ENCODE assay signal across 33 cellular contexts in the genomic region with DNA sequence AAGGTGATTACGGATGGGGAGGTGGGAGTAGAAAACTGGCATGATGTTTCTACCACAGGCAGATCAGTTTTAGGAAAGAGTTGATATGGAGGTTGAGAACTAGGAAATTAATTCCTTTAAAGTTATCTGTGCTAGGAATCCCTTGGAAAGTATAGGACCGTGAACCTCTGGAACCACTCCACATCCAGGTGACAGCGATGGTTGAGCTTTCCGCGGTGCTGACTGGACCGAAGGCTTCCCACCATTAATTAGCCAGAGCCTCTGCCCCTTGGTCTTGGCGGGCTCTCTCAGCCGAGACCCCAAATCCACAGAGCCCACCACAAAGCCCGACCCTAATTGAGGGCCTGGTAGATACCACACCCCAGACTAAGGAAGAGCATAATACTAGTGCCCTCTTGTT.
DNase-seq lines count a peak whose midpoint lies in the region; ATAC-seq and TF ChIP-seq lines count a peak whose summit lies in the region.
"Had no signal": no experiment of that assay in that cellular context is flagged by ENCODE, and none has a peak within 500 bp of the region (broad histone marks: within the 10 kb centered on the region; RNA-seq: fewer than 3 reads in every experiment).

No MANE protein-coding gene starts in this region.

- peaks cover 3% of the 10 kb centered on the region for H3K27me3 Mint-ChIP-seq in GM23338 (ENCODE audit: insufficient read depth, low read depth, poor library complexity)

- H3K9me2 ChIP-seq in GM23338 (ENCODE audit: insufficient read depth): no peaks in the 10 kb centered on the region

- no peak overlapping the region for H2BK120ac ChIP-seq in trophoblast cell (ENCODE audit: insufficient read depth, low read length, poor library complexity)

- no peak overlapping the region for H4K12ac ChIP-seq in trophoblast cell (ENCODE audit: low read depth, low read length)

- H3K4me1 Mint-ChIP-seq in GM23338: no peaks in the 10 kb centered on the region
- H3K4me1 Mint-ChIP-seq: CD14-positive monocyte; CD4-positive, alpha-beta memory T cell; CD4-positive, CD25-positive, alpha-beta regulatory T cell; CD8-positive, alpha-beta memory T cell had no signal

- H2BK5ac ChIP-seq in trophoblast cell (ENCODE audit: low read depth, low read length, poor library complexity): no peak overlapping the region

- TF ChIP-seq CTCF in GM23338 (conservative IDR thresholded peaks at IDR 0.05; ENCODE audit: low read depth in 2 of 2): no peak

- no peak for ATAC-seq in GM23338
- ATAC-seq in GM21367 (IDR thresholded peaks at IDR 0.05; ENCODE audit: unreplicated experiment): no peak
- ATAC-seq: A549; CD8-positive, alpha-beta T cell had no signal

- H3K27me3 ChIP-seq in GM23338 (ENCODE audit: insufficient read depth) (no peaks in the 10 kb centered on the region), trophoblast cell (ENCODE audit: insufficient read depth, low read length) (no peaks in the 10 kb centered on the region)
- H3K27me3 ChIP-seq: BE2C; BLaER1; BLaER1 treated with 17β-estradiol and CSF1 and Interleukin-3, amounts not matched to agents 10 nM and 100 nM had no signal

- no peak overlapping the region for H3K18ac ChIP-seq in trophoblast cell (ENCODE audit: low read length)

- no CpG with 5 or more reads among the region's 9 CpGs for WGBS in trophoblast cell (ENCODE audit: extremely low coverage, insufficient coverage, insufficient read length)

- H3K4me2 ChIP-seq in GM23338: no peak overlapping the region
- no peak overlapping the region for H3K4me2 ChIP-seq in trophoblast cell (ENCODE audit: low read length)
- H3K4me2 ChIP-seq: A549; BLaER1; BLaER1 treated with 17β-estradiol and CSF1 and Interleukin-3, amounts not matched to agents 10 nM and 100 nM had no signal

- H2AK5ac ChIP-seq in trophoblast cell (ENCODE audit: low read length): no peak overlapping the region

- no peak for TF ChIP-seq RAD21 in Ishikawa (IDR thresholded peaks at IDR 0.05; ENCODE audit: low read depth)

- H3K27ac ChIP-seq in GM23338 (ENCODE audit: low read depth) (no peak overlapping the region), trophoblast cell (ENCODE audit: low read depth, low read length) (no peak overlapping the region)
- H3K27ac ChIP-seq: 22Rv1; A549; BLaER1; BLaER1 treated with 17β-estradiol and CSF1 and Interleukin-3, amounts not matched to agents 10 nM and 100 nM; C4-2B had no signal

- H3K9me3 ChIP-seq in trophoblast cell (ENCODE audit: insufficient read depth, low read depth, low read length): no peaks in the 10 kb centered on the region
- H3K9me3 ChIP-seq: A549; BE2C; BLaER1; BLaER1 treated with 17β-estradiol and CSF1 and Interleukin-3, amounts not matched to agents 10 nM and 100 nM; Caco-2 had no signal

- no peak overlapping the region for H3K14ac ChIP-seq in trophoblast cell (ENCODE audit: low read length)

- no peak overlapping the region for H3K27ac Mint-ChIP-seq in GM23338
- H3K27ac Mint-ChIP-seq: B cell; CD14-positive monocyte; CD4-positive, alpha-beta T cell; CD4-positive, CD25-positive, alpha-beta regulatory T cell; CD8-positive, alpha-beta memory T cell; CD8-positive, alpha-beta T cell had no signal

- no peak overlapping the region for H3K23ac ChIP-seq in trophoblast cell (ENCODE audit: low read length)

- no peaks in the 10 kb centered on the region for H3F3A ChIP-seq in GM23338 (replicated peaks; ENCODE audit: low read depth)

- H2BK12ac ChIP-seq in trophoblast cell (ENCODE audit: low read length): no peak overlapping the region

- no peak for DNase-seq in GM23338 (ENCODE audit: low spot score)
- DNase-seq in trophoblast cell: no peak
- no peak for DNase-seq in NCI-H510A (lab: John Stamatoyannopoulos, UW)
- no peak for DNase-seq in ureter (ENCODE audit: low spot score)
- DNase-seq: 8988T; ACHN; AML-193; BE2C; C1 segment of cervical spinal cord; Caco-2; Calu3; CD4-positive, alpha-beta memory T cell; CD4-positive, alpha-beta T cell; CD4-positive, CD25-positive, alpha-beta regulatory T cell; CD8-positive, alpha-beta memory T cell; CD8-positive, alpha-beta T cell; COR-L47; DMS 273 treated with DMSO at 0.1 percent for 48 hours; DMS153; DMS53; DMS79; DMS79 treated with DMSO at 0.1 percent for 48 hours; DND-41; EL had no signal

- no peaks in the 10 kb centered on the region for H3K79me1 ChIP-seq in trophoblast cell (ENCODE audit: low read length)

- H2AFZ ChIP-seq in GM23338 (no peak overlapping the region), trophoblast cell (ENCODE audit: insufficient read depth, low read length, poor library complexity) (no peak overlapping the region)

- H3K36me3 ChIP-seq in GM23338 (ENCODE audit: insufficient read depth) (no peaks in the 10 kb centered on the region), trophoblast cell (ENCODE audit: control insufficient read depth in 1 of 2, insufficient read depth in 2 of 2, low read length in 2 of 2) (no peaks in the 10 kb centered on the region)
- H3K36me3 ChIP-seq: BE2C; BLaER1; BLaER1 treated with 17β-estradiol and CSF1 and Interleukin-3, amounts not matched to agents 10 nM and 100 nM had no signal

- peak overlapping the region; percentile 19 for H3K9ac ChIP-seq in trophoblast cell (ENCODE audit: low read length)
- H3K9ac ChIP-seq: BLaER1; BLaER1 treated with 17β-estradiol and CSF1 and Interleukin-3, amounts not matched to agents 10 nM and 100 nM had no signal

- no peak overlapping the region for H4K91ac ChIP-seq in trophoblast cell (ENCODE audit: low read depth, low read length)

- H3K4me3 ChIP-seq in GM23338 (no peak overlapping the region), trophoblast cell (ENCODE audit: low read depth, low read length) (no peak overlapping the region)
- H3K4me3 ChIP-seq: A549; BLaER1; BLaER1 treated with 17β-estradiol and CSF1 and Interleukin-3, amounts not matched to agents 10 nM and 100 nM had no signal

- no peaks in the 10 kb centered on the region for H4K20me1 ChIP-seq in GM23338 (replicated peaks; ENCODE audit: insufficient read depth)
- H4K20me1 ChIP-seq: BLaER1; BLaER1 treated with 17β-estradiol and CSF1 and Interleukin-3, amounts not matched to agents 10 nM and 100 nM had no signal

- H3K79me2 ChIP-seq in GM23338 (replicated peaks; ENCODE audit: insufficient read depth): no peaks in the 10 kb centered on the region
- no peaks in the 10 kb centered on the region for H3K79me2 ChIP-seq in trophoblast cell (ENCODE audit: control insufficient read depth, insufficient read depth, low read length, poor library complexity)

- no peak for TF ChIP-seq EP300 in Ishikawa (IDR thresholded peaks at IDR 0.05; ENCODE audit: borderline replicate concordance)

- H3K4ac ChIP-seq in trophoblast cell (ENCODE audit: low read depth, low read length): no peak overlapping the region

- no peaks in the 10 kb centered on the region for H3K36me3 Mint-ChIP-seq in GM23338 (ENCODE audit: low read depth)
- H3K36me3 Mint-ChIP-seq: CD14-positive monocyte; CD4-positive, alpha-beta memory T cell; CD4-positive, CD25-positive, alpha-beta regulatory T cell; CD8-positive, alpha-beta memory T cell; CD8-positive, alpha-beta T cell had no signal

- no peak overlapping the region for H3K4me3 Mint-ChIP-seq in GM23338
- H3K4me3 Mint-ChIP-seq: B cell; CD14-positive monocyte; CD4-positive, alpha-beta memory T cell; CD4-positive, alpha-beta T cell; CD4-positive, CD25-positive, alpha-beta regulatory T cell; CD8-positive, alpha-beta memory T cell; CD8-positive, alpha-beta T cell had no signal

- H4K8ac ChIP-seq in trophoblast cell (ENCODE audit: low read depth, low read length): no peak overlapping the region

- H3K4me1 ChIP-seq in GM23338 (ENCODE audit: insufficient read depth): no peaks in the 10 kb centered on the region
- H3K4me1 ChIP-seq in trophoblast cell (ENCODE audit: control insufficient read depth in 1 of 2, insufficient read depth in 2 of 2, low read length in 2 of 2): peaks cover 0 to 1% of the 10 kb centered on the region in 2 experiments
- H3K4me1 ChIP-seq: A549, Caco-2 had no signal

- H3K9me3 Mint-ChIP-seq in GM23338: no peaks in the 10 kb centered on the region
- H3K9me3 Mint-ChIP-seq: CD14-positive monocyte; CD4-positive, alpha-beta memory T cell; CD4-positive, alpha-beta T cell; CD4-positive, CD25-positive, alpha-beta regulatory T cell; CD8-positive, alpha-beta memory T cell; CD8-positive, alpha-beta T cell had no signal

TF ChIP-seq in Ishikawa, 13 proteins besides CTCF, POLR2A, EP300 and RAD21:
- TF ChIP-seq ZBTB7A (IDR thresholded peaks at IDR 0.05; ENCODE audit: low read depth) (no peak), TCF12 (IDR thresholded peaks at IDR 0.05; ENCODE audit: low read depth) (no peak)
- TF ChIP-seq, protein P1, sequence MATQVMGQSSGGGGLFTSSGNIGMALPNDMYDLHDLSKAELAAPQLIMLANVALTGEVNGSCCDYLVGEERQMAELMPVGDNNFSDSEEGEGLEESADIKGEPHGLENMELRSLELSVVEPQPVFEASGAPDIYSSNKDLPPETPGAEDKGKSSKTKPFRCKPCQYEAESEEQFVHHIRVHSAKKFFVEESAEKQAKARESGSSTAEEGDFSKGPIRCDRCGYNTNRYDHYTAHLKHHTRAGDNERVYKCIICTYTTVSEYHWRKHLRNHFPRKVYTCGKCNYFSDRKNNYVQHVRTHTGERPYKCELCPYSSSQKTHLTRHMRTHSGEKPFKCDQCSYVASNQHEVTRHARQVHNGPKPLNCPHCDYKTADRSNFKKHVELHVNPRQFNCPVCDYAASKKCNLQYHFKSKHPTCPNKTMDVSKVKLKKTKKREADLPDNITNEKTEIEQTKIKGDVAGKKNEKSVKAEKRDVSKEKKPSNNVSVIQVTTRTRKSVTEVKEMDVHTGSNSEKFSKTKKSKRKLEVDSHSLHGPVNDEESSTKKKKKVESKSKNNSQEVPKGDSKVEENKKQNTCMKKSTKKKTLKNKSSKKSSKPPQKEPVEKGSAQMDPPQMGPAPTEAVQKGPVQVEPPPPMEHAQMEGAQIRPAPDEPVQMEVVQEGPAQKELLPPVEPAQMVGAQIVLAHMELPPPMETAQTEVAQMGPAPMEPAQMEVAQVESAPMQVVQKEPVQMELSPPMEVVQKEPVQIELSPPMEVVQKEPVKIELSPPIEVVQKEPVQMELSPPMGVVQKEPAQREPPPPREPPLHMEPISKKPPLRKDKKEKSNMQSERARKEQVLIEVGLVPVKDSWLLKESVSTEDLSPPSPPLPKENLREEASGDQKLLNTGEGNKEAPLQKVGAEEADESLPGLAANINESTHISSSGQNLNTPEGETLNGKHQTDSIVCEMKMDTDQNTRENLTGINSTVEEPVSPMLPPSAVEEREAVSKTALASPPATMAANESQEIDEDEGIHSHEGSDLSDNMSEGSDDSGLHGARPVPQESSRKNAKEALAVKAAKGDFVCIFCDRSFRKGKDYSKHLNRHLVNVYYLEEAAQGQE (IDR thresholded peaks at IDR 0.05; ENCODE audit: low read depth): peak; percentile 52; the same call in 1 of the 2 replicates
